ENCODE assay signal across 10 cellular contexts in genomic region chr2:101805146-101806088, GRCh38.
DNase-seq lines count a peak whose midpoint lies in the region; ATAC-seq lines count a peak whose summit lies in the region.
"Had no signal": no experiment of that assay in that cellular context is flagged by ENCODE, and none has a peak within 500 bp of the region (broad histone marks: within the 10 kb centered on the region; RNA-seq: fewer than 3 reads in every experiment).

No MANE protein-coding gene starts in this region.

- H3K4ac ChIP-seq in mesendoderm (ENCODE audit: low read depth, low read length), result no peak overlapping the region

- H3K79me1 ChIP-seq in mesendoderm (ENCODE audit: low read length), result peaks cover 27% of the 10 kb centered on the region

- H3K4me3 ChIP-seq in BLaER1 (no peak overlapping the region), mesendoderm (ENCODE audit: low read length) (no peak overlapping the region)
- H3K4me3 ChIP-seq: skin epidermis had no signal

- H3K79me2 ChIP-seq in mesendoderm (ENCODE audit: control insufficient read depth, insufficient read depth, low read length), result peaks cover 47% of the 10 kb centered on the region

- peaks cover 53% of the 10 kb centered on the region for H3K4me1 ChIP-seq in BLaER1
- H3K4me1 ChIP-seq in mesendoderm (ENCODE audit: control insufficient read depth, low read depth, low read length), result peaks cover 14% of the 10 kb centered on the region

- no peaks in the 10 kb centered on the region for H3K9me3 ChIP-seq in BLaER1

- no peaks in the 10 kb centered on the region for H3K27me3 ChIP-seq in BLaER1
- no peaks in the 10 kb centered on the region for H3K27me3 ChIP-seq in mesendoderm (ENCODE audit: insufficient read depth, low read length, poor library complexity)

- no peak overlapping the region for H4K8ac ChIP-seq in mesendoderm (ENCODE audit: low read depth, low read length)

- H3K9ac ChIP-seq in BLaER1, result 0 out of 2 replicates have a peak overlapping the region, but pooled peaks have one; percentile 3
- peak overlapping the region; percentile 3 for H3K9ac ChIP-seq in mesendoderm (ENCODE audit: low read length)

- peak; percentile 49 for DNase-seq in NCI-H226
- DNase-seq in caudate nucleus (lab: John Stamatoyannopoulos, UW), result no peak
- DNase-seq in mesendoderm, result peak; percentile 57
- no peak for DNase-seq in COR-L47 (lab: John Stamatoyannopoulos, UW)
- no peak for DNase-seq in NCI-H2029 (lab: John Stamatoyannopoulos, UW)
- DNase-seq: Karpas-422 had no signal

- no peak overlapping the region for H2BK5ac ChIP-seq in mesendoderm (ENCODE audit: low read length)

- H3K56ac ChIP-seq in mesendoderm (ENCODE audit: low read length), result peak overlapping the region; percentile 18

- H3K27ac ChIP-seq in BLaER1 (peak overlapping the region; percentile 63; the same call in 1 of the 2 replicates), caudate nucleus (ENCODE audit: low read depth, low read length) (peak overlapping the region; percentile 11), mesendoderm (ENCODE audit: low read depth, low read length) (peak overlapping the region; percentile 38)

- H3K23ac ChIP-seq in mesendoderm (ENCODE audit: low read length), result no peak overlapping the region

- no peak for ATAC-seq in GM21526 (IDR thresholded peaks at IDR 0.05; ENCODE audit: low FRiP score, unreplicated experiment)
- no peak for ATAC-seq in HG02759 (IDR thresholded peaks at IDR 0.05; ENCODE audit: unreplicated experiment)

- peaks cover 98% of the 10 kb centered on the region for H4K20me1 ChIP-seq in BLaER1

- peak overlapping the region; percentile 70 for H3K4me2 ChIP-seq in BLaER1
- no peak overlapping the region for H3K4me2 ChIP-seq in mesendoderm (ENCODE audit: low read length)

- H3K36me3 ChIP-seq in BLaER1, result peaks cover 41% of the 10 kb centered on the region
- H3K36me3 ChIP-seq in mesendoderm (ENCODE audit: control insufficient read depth, insufficient read depth, low read length), result no peaks in the 10 kb centered on the region

- no peak overlapping the region for H4K5ac ChIP-seq in mesendoderm (ENCODE audit: low read length)

- no peak overlapping the region for H2BK120ac ChIP-seq in mesendoderm (ENCODE audit: low read depth, low read length)

- peak overlapping the region; percentile 13 for H3K18ac ChIP-seq in mesendoderm (ENCODE audit: low read length)

- no CpG with 5 or more reads among the region's 9 CpGs for WGBS in mesendoderm (ENCODE audit: extremely low coverage, insufficient coverage, low lambda C conversion rate)

- H2BK15ac ChIP-seq in mesendoderm (replicated peaks; ENCODE audit: low read depth), result peak overlapping the region; percentile 93

- no peak overlapping the region for H2AK5ac ChIP-seq in mesendoderm (ENCODE audit: low read length)

Comparison
In these comparisons a context has a peak if more than half of its experiments do, and no peak if none do; other contexts are left out.
1. H3K27ac ChIP-seq: peak in every context shown above with its lines; median percentile 63 in BLaER1; 38 in mesendoderm; 11 in caudate nucleus.
2. DNase-seq: peak in NCI-H226 (single experiment) and mesendoderm (single experiment); none in caudate nucleus (0 of 61), COR-L47 (single experiment) and NCI-H2029 (single experiment).